ENCODE assay signal across 11 cellular contexts in the genomic region with DNA sequence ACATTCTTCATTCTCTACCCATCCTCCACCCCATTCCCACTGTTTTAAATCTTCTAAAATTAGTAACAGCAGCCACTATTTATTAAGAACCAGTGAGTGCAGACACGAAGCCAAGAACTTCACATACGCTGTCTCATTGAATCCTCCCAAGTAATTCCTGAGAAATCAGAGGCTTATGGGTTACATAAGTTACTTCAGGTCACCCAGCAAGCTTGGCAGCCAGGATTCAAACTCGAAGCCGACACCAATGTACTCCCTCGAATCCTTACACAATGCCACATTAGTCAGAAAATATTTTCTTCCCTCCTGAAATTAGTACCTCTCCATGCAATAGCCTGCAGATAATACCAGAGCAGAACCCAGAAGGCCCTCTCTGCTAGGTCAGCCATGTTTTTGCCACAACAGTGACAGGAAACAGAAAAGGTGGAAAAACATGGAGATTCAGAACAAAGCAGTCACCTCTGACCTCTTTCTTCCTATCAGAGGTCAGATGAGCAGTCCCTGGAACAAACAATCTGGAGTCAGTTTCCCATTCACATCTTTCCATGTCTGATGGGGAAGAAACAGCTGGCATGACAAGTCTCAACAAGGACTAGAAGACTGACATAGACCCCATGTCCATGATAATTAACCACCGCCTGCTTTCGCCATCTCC. TPM values are rescaled to one million over a fixed set of nuclear protein-coding genes. Genes with fewer than 3 reads are reported as not detected.
DNase-seq lines count a peak whose midpoint lies in the region; ATAC-seq and TF ChIP-seq lines count a peak whose summit lies in the region.
"Had no signal": no experiment of that assay in that cellular context is flagged by ENCODE, and none has a peak within 500 bp of the region (broad histone marks: within the 10 kb centered on the region; RNA-seq: fewer than 3 reads in every experiment).

No MANE protein-coding gene starts in this region.

- peak overlapping the region; percentile 29 for H3K4me3 ChIP-seq in fibroblast of the aortic adventitia (ENCODE audit: low read depth, low read length)
- no peak overlapping the region for H3K4me3 ChIP-seq in upper lobe of left lung
- no peak overlapping the region for H3K4me3 ChIP-seq in effector memory CD4-positive, alpha-beta T cell (ENCODE audit: insufficient read depth, low read depth, low read length, poor library complexity, severe bottlenecking)

- peak overlapping the region in 3 of 4 donors; percentile 27 to 60 (median 30) for H3K27ac ChIP-seq in upper lobe of left lung
- no peak overlapping the region for H3K27ac ChIP-seq in effector memory CD4-positive, alpha-beta T cell (ENCODE audit: insufficient read depth, low read length, poor library complexity, severe bottlenecking)

- H3K27me3 ChIP-seq in upper lobe of left lung, result no peaks in the 10 kb centered on the region
- H3K27me3 ChIP-seq in effector memory CD4-positive, alpha-beta T cell (replicated peaks; ENCODE audit: control insufficient read depth, insufficient read depth, low read length, poor library complexity, severe bottlenecking), result no peaks in the 10 kb centered on the region

- peak; percentile 14 for DNase-seq in RPMI7951 (ENCODE audit: low read depth)
- DNase-seq in fibroblast of the aortic adventitia (ENCODE audit: low read depth), result peak; percentile 96
- DNase-seq in omental fat pad (ENCODE audit: low spot score), result no peak
- no peak for DNase-seq in upper lobe of left lung
- DNase-seq in NCI-H2171 treated with DMSO at 0.1 percent for 48 hours (lab: John Stamatoyannopoulos, UW), result no peak
- no peak for DNase-seq in effector memory CD4-positive, alpha-beta T cell
- no peak for DNase-seq in SW 1271 (lab: John Stamatoyannopoulos, UW)
- DNase-seq: NCI-H146; NK-92 treated with Interleukin-12 subunit alpha and Interleukin-12 subunit beta, amount 100 ng/mL, for 24 hours; stimulated activated naive CD4-positive, alpha-beta T cell treated with Interleukin-2 at 50 U/mL for 16 hours had no signal

- no peaks in the 10 kb centered on the region for H3K36me3 ChIP-seq in upper lobe of left lung
- no peaks in the 10 kb centered on the region for H3K36me3 ChIP-seq in effector memory CD4-positive, alpha-beta T cell (ENCODE audit: control insufficient read depth, insufficient read depth, low read length)

- no peak for TF ChIP-seq CTCF in fibroblast of the aortic adventitia (IDR thresholded peaks at IDR 0.05; ENCODE audit: insufficient read depth, low read length)
- TF ChIP-seq CTCF in omental fat pad (IDR thresholded peaks at IDR 0.05), result no peak
- no peak for TF ChIP-seq CTCF in upper lobe of left lung (IDR thresholded peaks at IDR 0.05)

- TF ChIP-seq POLR2A in upper lobe of left lung (IDR thresholded peaks at IDR 0.05), result no peak

- 66 to 69% methylated on average over 7 of the region's 7 CpGs for WGBS in upper lobe of left lung, 2 donors

- no peak for TF ChIP-seq EP300 in upper lobe of left lung (IDR thresholded peaks at IDR 0.05)

- ATAC-seq in omental fat pad (ENCODE audit: low FRiP score) (peak; percentile 90), upper lobe of left lung (ENCODE audit: low FRiP score in 2 of 2) (peak in 1 of 2 donors; percentile 68), esophagus mucosa (no peak)

- H3K4me1 ChIP-seq in upper lobe of left lung, result peaks cover 0 to 6% (median 2%) of the 10 kb centered on the region in 4 donors
- H3K4me1 ChIP-seq in effector memory CD4-positive, alpha-beta T cell (ENCODE audit: control insufficient read depth, insufficient read depth, low read length, poor library complexity, severe bottlenecking), result no peaks in the 10 kb centered on the region

- no peaks in the 10 kb centered on the region for H3K9me3 ChIP-seq in upper lobe of left lung
- no peaks in the 10 kb centered on the region for H3K9me3 ChIP-seq in effector memory CD4-positive, alpha-beta T cell (ENCODE audit: control insufficient read depth, low read length)

RNA-seq across cellular contexts. Expression of gene NID2, which starts 16.4 kb away (rescaled TPM):
- total RNA-seq in RPMI7951 (2014; rRNA removed; shearing (Covaris generic)), result 29.8 and 35.0 TPM in 2 replicates
- total RNA-seq in fibroblast of the aortic adventitia (ENCODE audit: low replicate concordance) (146 and 370 TPM in 2 replicates), omental fat pad (10 to 100 TPM; 33.3 to 67.0 (median 45.4) TPM), upper lobe of left lung (10 to 100 TPM in 2 of 6 donors, 1 to 10 TPM in 4; 4.9 to 33.5 (median 8.3) TPM), esophagus mucosa (2.3 TPM)

Comparison
In these comparisons a context has a peak if more than half of its experiments do, and no peak if none do; other contexts are left out.
1. DNase-seq: peak in RPMI7951 (single experiment) and fibroblast of the aortic adventitia (single experiment); none in omental fat pad (single experiment), upper lobe of left lung (0 of 2), NCI-H2171 treated with DMSO at 0.1 percent for 48 hours (single experiment), effector memory CD4-positive, alpha-beta T cell (0 of 3) and SW 1271 (0 of 2).